ENCODE assay signal across 28 cellular contexts in genomic region chr4:53693408-53693807, GRCh38.
DNase-seq lines count a peak whose midpoint lies in the region; ATAC-seq and TF ChIP-seq lines count a peak whose summit lies in the region.
"Had no signal": no experiment of that assay in that cellular context is flagged by ENCODE, and none has a peak within 500 bp of the region (broad histone marks: within the 10 kb centered on the region; RNA-seq: fewer than 3 reads in every experiment).

No MANE protein-coding gene starts in this region.

- H3K4me1 ChIP-seq in fibroblast of lung (ENCODE audit: control insufficient read depth, extremely low read depth, insufficient read depth, low read length) (peaks cover 10% of the 10 kb centered on the region), body of pancreas (no peaks in the 10 kb centered on the region)

- no peaks in the 10 kb centered on the region for H3K79me2 ChIP-seq in fibroblast of lung (ENCODE audit: control insufficient read depth, insufficient read depth, low read length)

- TF ChIP-seq CTCF in fibroblast of lung (conservative IDR thresholded peaks at IDR 0.05 in 1 of 2, IDR thresholded peaks at IDR 0.05 in 1 of 2; ENCODE audit: low read depth in 1 of 2, low read length in 2 of 2) (no peak), body of pancreas (IDR thresholded peaks at IDR 0.05) (no peak)

- ATAC-seq in body of pancreas (no peak), GM18907 (IDR thresholded peaks at IDR 0.05; ENCODE audit: unreplicated experiment) (no peak)
- ATAC-seq: activated CD4-positive, alpha-beta T cell treated with anti-CD3 and anti-CD28 coated beads for 36 hours; CD8-positive, alpha-beta T cell; mucosa of descending colon; natural killer cell treated with Interleukin-12 subunit alpha and Interleukin-12 subunit beta and Interleukin-15 and Interleukin-18, amount 100 ng/mL, for 72 hours; right cardiac atrium; SK-N-SH treated with all-trans-retinoic acid at 6 μM for 48 hours; stimulated activated effector memory CD8-positive, alpha-beta T cell treated with anti-CD3 and anti-CD28 coated beads, Interleukin-12 subunit alpha, Interleukin-12 subunit beta, amount 100 ng/mL, for 72 hours had no signal

- H3K36me3 ChIP-seq in fibroblast of lung (ENCODE audit: control insufficient read depth, insufficient read depth, low read length) (no peaks in the 10 kb centered on the region), body of pancreas (replicated peaks in 1 of 2; ENCODE audit: insufficient read depth in 1 of 2, low read depth in 2 of 2) (no peaks in the 10 kb centered on the region)

- no peaks in the 10 kb centered on the region for H3K27me3 ChIP-seq in fibroblast of lung (ENCODE audit: control insufficient read depth, insufficient read depth, low read length)
- H3K27me3 ChIP-seq in body of pancreas = no peaks in the 10 kb centered on the region

- H3K9ac ChIP-seq in fibroblast of lung (ENCODE audit: insufficient read depth, low read length) = no peak overlapping the region

- H3K9me3 ChIP-seq in fibroblast of lung (ENCODE audit: control insufficient read depth, insufficient read depth, low read depth, low read length) (no peaks in the 10 kb centered on the region), body of pancreas (no peaks in the 10 kb centered on the region)
- H3K9me3 ChIP-seq: mucosa of descending colon had no signal

- H3K4me3 ChIP-seq in fibroblast of lung (replicated peaks in 1 of 4; ENCODE audit: control extremely low read depth in 1 of 4, insufficient read depth in 1 of 4, low read depth in 3 of 4, low read length in 4 of 4) = no peak overlapping the region
- H3K4me3 ChIP-seq in body of pancreas = no peak overlapping the region
- H3K4me3 ChIP-seq: lung, mucosa of descending colon had no signal

- peak overlapping the region; percentile 14 for H2AFZ ChIP-seq in fibroblast of lung (ENCODE audit: low read length)

- intact Hi-C loops in body of pancreas (cut with DNase I) = no loop called here

- no peaks in the 10 kb centered on the region for H4K20me1 ChIP-seq in fibroblast of lung (ENCODE audit: control insufficient read depth, extremely low read depth, insufficient read depth, low read length)

- DNase-seq in DMS153 (lab: John Stamatoyannopoulos, UW) (peak; percentile 65), NCI-H146 (lab: John Stamatoyannopoulos, UW) (peak; percentile 16), NCI-H748 treated with DMSO at 0.1 percent for 48 hours (lab: John Stamatoyannopoulos, UW) (peak; percentile 29), fibroblast of lung (ENCODE audit: low read depth in 2 of 2) (no peak), body of pancreas (no peak), T-helper 1 cell (no peak)
- no peak for DNase-seq in effector CD8-positive, alpha-beta T cell (lab: John Stamatoyannopoulos, UW)
- DNase-seq: activated CD4-positive, alpha-beta T cell treated with anti-CD3 and anti-CD28 coated beads for 36 hours; activated CD8-positive, alpha-beta memory T cell treated with anti-CD3 and anti-CD28 coated beads for 24 hours; activated gamma-delta T cell; activated T-cell treated with anti-CD3 and anti-CD28 coated beads, Interleukin-2, amount 50 U/mL, for 1 hour; CD8-positive, alpha-beta T cell; DMS 273 treated with DMSO at 0.1 percent for 48 hours; GF-D8; H9; kidney; mucosa of descending colon; NCI-H2171; OCI-M1; right cardiac atrium; stimulated activated CD4-positive, alpha-beta T cell treated with anti-CD3 and anti-CD28 coated beads, Interleukin-12 subunit alpha, Interleukin-12 subunit beta, amount 100 ng/mL, for 4 hours; stimulated activated CD4-positive, alpha-beta T cell treated with anti-CD3 and anti-CD28 coated beads, Interleukin-4, amount 100 ng/mL, for 1 hour had no signal

- H3K27ac ChIP-seq in fibroblast of lung (ENCODE audit: insufficient read depth, low read length) (no peak overlapping the region), body of pancreas (no peak overlapping the region)
- H3K27ac ChIP-seq: epithelial cell of prostate had no signal

- H3K4me2 ChIP-seq in fibroblast of lung (ENCODE audit: extremely low read depth, insufficient read depth, low read length) = no peak overlapping the region

- WGBS in body of pancreas, 2 donors = 79 to 81% methylated on average over 4 of the region's 4 CpGs

- TF ChIP-seq POLR2A in body of pancreas (IDR thresholded peaks at IDR 0.05) = no peak

Comparison
In these comparisons a context has a peak if more than half of its experiments do, and no peak if none do; other contexts are left out.
1. DNase-seq: peak in DMS153 (single experiment), NCI-H146 (single experiment) and NCI-H748 treated with DMSO at 0.1 percent for 48 hours (single experiment); none in fibroblast of lung (0 of 2), body of pancreas (0 of 4), effector CD8-positive, alpha-beta T cell (single experiment) and T-helper 1 cell (0 of 5).